21 cellular contexts compared by ENCODE assay signal in genomic region chr10:45416603-45417002, GRCh38. TPM values are rescaled to one million over a fixed set of nuclear protein-coding genes. Genes with fewer than 3 reads are reported as not detected.
A peak's percentile ranks its signal among the peaks of the same experiment; 100 is the strongest.
DNase-seq lines count a peak whose midpoint lies in the region; ATAC-seq and TF ChIP-seq lines count a peak whose summit lies in the region.
"Had no signal": no experiment of that assay in that cellular context is flagged by ENCODE, and none has a peak within 500 bp of the region (broad histone marks: within the 10 kb centered on the region; RNA-seq: fewer than 3 reads in every experiment).

No MANE protein-coding gene starts in this region.

- no peaks in the 10 kb centered on the region; the same call in 1 of the 2 replicates for H3K27me3 ChIP-seq in H9 (ENCODE audit: insufficient read depth, low read length)
- no peaks in the 10 kb centered on the region for H3K27me3 ChIP-seq in lower lobe of right lung (ENCODE audit: low read depth)

- H3K27me3 Mint-ChIP-seq in T-helper 1 cell treated with Interleukin-12 subunit alpha and Interleukin-12 subunit beta and Interleukin-4 antibody, amounts not matched to agents 30 μg/mL and 1 μg/mL, for 36 hours (ENCODE audit: low read depth), result no peaks in the 10 kb centered on the region
- H3K27me3 Mint-ChIP-seq in H9 (ENCODE audit: low read depth) (peaks cover 27% of the 10 kb centered on the region), endothelial cell (ENCODE audit: unreplicated experiment) (peaks cover 14% of the 10 kb centered on the region)
- H3K27me3 Mint-ChIP-seq in stimulated activated naive B cell treated with anti-CD40 and anti-IgM and Interleukin-4, amounts not matched to agents 10 μg/mL and 1 μg/mL and 100 μg/mL, for 72 hours, result no peaks in the 10 kb centered on the region
- H3K27me3 Mint-ChIP-seq: CD4-positive, alpha-beta memory T cell had no signal

- no peak overlapping the region for H3K23ac ChIP-seq in H9 (ENCODE audit: insufficient read length, low read depth, low read length)

- no peak for ATAC-seq in stimulated activated naive B cell treated with anti-CD40 and anti-IgM and Interleukin-4, amounts not matched to agents 10 μg/mL and 1 μg/mL and 100 μg/mL, for 72 hours (replicated peaks)
- ATAC-seq in lower lobe of right lung (no peak), GM21390 (IDR thresholded peaks at IDR 0.05; ENCODE audit: unreplicated experiment) (no peak)
- ATAC-seq: GM12878, PC-3 had no signal

- H2BK120ac ChIP-seq in H9 (ENCODE audit: low read depth, low read length, poor library complexity, severe bottlenecking), result no peak overlapping the region

- H3K27ac ChIP-seq in H9 (ENCODE audit: insufficient read length, low read depth, low read length) (no peak overlapping the region), lower lobe of right lung (no peak overlapping the region)
- H3K27ac ChIP-seq: 22Rv1 had no signal

- no peak for DNase-seq in T-helper 1 cell
- DNase-seq in H9, result no peak
- DNase-seq in endothelial cell (ENCODE audit: low spot score), result no peak
- DNase-seq in stimulated activated naive B cell treated with anti-CD40 and anti-IgM and Interleukin-4, amounts not matched to agents 10 μg/mL and 1 μg/mL and 100 μg/mL, for 72 hours, result no peak
- no peak for DNase-seq in lower lobe of right lung
- DNase-seq in NCI-H2196 (lab: John Stamatoyannopoulos, UW; ENCODE audit: unreplicated experiment), result no peak
- DNase-seq: BE2C; CD4-positive, alpha-beta memory T cell; EL; GOT3; NCI-H1417; NCI-H187 treated with DMSO at 0.1 percent for 48 hours; NCI-H345; PC-3; RPMI8226; SHP77 treated with DMSO at 0.1 percent for 48 hours had no signal

- no peak overlapping the region for H3T11ph ChIP-seq in H9 (ENCODE audit: low read length)

- H3K4me1 Mint-ChIP-seq in T-helper 1 cell treated with Interleukin-12 subunit alpha and Interleukin-12 subunit beta and Interleukin-4 antibody, amounts not matched to agents 30 μg/mL and 1 μg/mL, for 36 hours (ENCODE audit: low read depth), result peaks cover 41% of the 10 kb centered on the region
- H3K4me1 Mint-ChIP-seq in H9 (peaks cover 14 to 18% of the 10 kb centered on the region in 2 experiments), endothelial cell (ENCODE audit: unreplicated experiment) (peaks cover 8% of the 10 kb centered on the region)
- peaks cover 38 to 51% of the 10 kb centered on the region in 2 donors for H3K4me1 Mint-ChIP-seq in stimulated activated naive B cell treated with anti-CD40 and anti-IgM and Interleukin-4, amounts not matched to agents 10 μg/mL and 1 μg/mL and 100 μg/mL, for 72 hours

- no peaks in the 10 kb centered on the region for H4K20me1 ChIP-seq in H9 (ENCODE audit: control insufficient read depth, insufficient read depth, insufficient read length)

- H3K9me3 Mint-ChIP-seq in T-helper 1 cell treated with Interleukin-12 subunit alpha and Interleukin-12 subunit beta and Interleukin-4 antibody, amounts not matched to agents 30 μg/mL and 1 μg/mL, for 36 hours, result peaks cover 9% of the 10 kb centered on the region
- peaks cover 3 to 8% of the 10 kb centered on the region in 2 experiments; a peak in 3 of 5 replicates for H3K9me3 Mint-ChIP-seq in H9
- no peaks in the 10 kb centered on the region for H3K9me3 Mint-ChIP-seq in endothelial cell (ENCODE audit: unreplicated experiment)
- peaks cover 0 to 9% of the 10 kb centered on the region in 2 donors for H3K9me3 Mint-ChIP-seq in stimulated activated naive B cell treated with anti-CD40 and anti-IgM and Interleukin-4, amounts not matched to agents 10 μg/mL and 1 μg/mL and 100 μg/mL, for 72 hours

- H3K4ac ChIP-seq in H9 (ENCODE audit: low read depth, low read length), result no peak overlapping the region

- H3K79me2 ChIP-seq in H9 (ENCODE audit: insufficient read depth, low read length), result no peaks in the 10 kb centered on the region

- H3K9ac ChIP-seq in H9 (ENCODE audit: extremely low read depth, insufficient read length, low read length), result no peak overlapping the region

- H3K79me1 ChIP-seq in H9 (ENCODE audit: insufficient read depth, low read depth, low read length, poor library complexity, severe bottlenecking), result no peaks in the 10 kb centered on the region

- no peak overlapping the region for H3K14ac ChIP-seq in H9 (ENCODE audit: insufficient read depth, low read length)

- H3K56ac ChIP-seq in H9 (ENCODE audit: insufficient read length, low read depth, low read length), result peak overlapping the region; percentile 45

- peaks cover 6% of the 10 kb centered on the region for H3K36me3 ChIP-seq in lower lobe of right lung
- H3K36me3 ChIP-seq: BE2C had no signal

- H3K4me1 ChIP-seq in H9 (ENCODE audit: insufficient read depth, low read length), result no peaks in the 10 kb centered on the region; the same call in 1 of the 2 replicates
- H3K4me1 ChIP-seq in lower lobe of right lung, result peaks cover 44% of the 10 kb centered on the region
- H3K4me1 ChIP-seq: BE2C had no signal

- no peak overlapping the region for H2AK5ac ChIP-seq in H9 (ENCODE audit: insufficient read length, low read length)

- no peak overlapping the region for H2BK12ac ChIP-seq in H9 (ENCODE audit: insufficient read length, low read depth, low read length)

- H3K23me2 ChIP-seq in H9 (ENCODE audit: insufficient read length, low read depth, low read length, poor library complexity, severe bottlenecking), result peaks cover 14% of the 10 kb centered on the region

- H2AFZ ChIP-seq in H9 (ENCODE audit: low read length), result no peak overlapping the region

- H2BK15ac ChIP-seq in H9 (ENCODE audit: low read depth, low read length), result no peak overlapping the region

- no peak overlapping the region for H3K4me3 ChIP-seq in lower lobe of right lung
- H3K4me3 ChIP-seq: GM12878 had no signal

- intact Hi-C loops in lower lobe of right lung (cut with DNase I), result no loop called here

- peak overlapping the region; percentile 32 for H3K27ac Mint-ChIP-seq in T-helper 1 cell treated with Interleukin-12 subunit alpha and Interleukin-12 subunit beta and Interleukin-4 antibody, amounts not matched to agents 30 μg/mL and 1 μg/mL, for 36 hours
- H3K27ac Mint-ChIP-seq in H9 (no peak overlapping the region), endothelial cell (ENCODE audit: unreplicated experiment) (peak overlapping the region; percentile 25)
- peak overlapping the region; percentile 0 for H3K27ac Mint-ChIP-seq in stimulated activated naive B cell treated with anti-CD40 and anti-IgM and Interleukin-4, amounts not matched to agents 10 μg/mL and 1 μg/mL and 100 μg/mL, for 72 hours

- H3K4me2 ChIP-seq in H9 (ENCODE audit: insufficient read depth, insufficient read length, low read length), result no peak overlapping the region

- no peak overlapping the region for H4K8ac ChIP-seq in H9 (replicated peaks; ENCODE audit: insufficient read length, low read depth, low read length)

- no peak overlapping the region for H2BK20ac ChIP-seq in H9 (ENCODE audit: low read depth, low read length, poor library complexity, severe bottlenecking)

- no peak overlapping the region for H4K5ac ChIP-seq in H9 (ENCODE audit: insufficient read length, low read depth, low read length)

- no peak overlapping the region for H4K91ac ChIP-seq in H9 (ENCODE audit: insufficient read length, low read depth, low read length)

- WGBS in H9 (ENCODE audit: extremely low coverage, insufficient read length, low lambda C conversion rate), result 100% methylated on average over 1 of the region's 2 CpGs

- H3K9me3 ChIP-seq in H9 (ENCODE audit: control insufficient read depth, low read depth, low read length), result no peaks in the 10 kb centered on the region
- no peaks in the 10 kb centered on the region for H3K9me3 ChIP-seq in lower lobe of right lung
- H3K9me3 ChIP-seq: BE2C had no signal

- peaks cover 36% of the 10 kb centered on the region for H3K36me3 Mint-ChIP-seq in T-helper 1 cell treated with Interleukin-12 subunit alpha and Interleukin-12 subunit beta and Interleukin-4 antibody, amounts not matched to agents 30 μg/mL and 1 μg/mL, for 36 hours (ENCODE audit: low read depth)
- H3K36me3 Mint-ChIP-seq in H9 (ENCODE audit: insufficient read depth in 1 of 3, low read depth in 3 of 3) (peaks cover 0 to 4% (median 2%) of the 10 kb centered on the region in 3 experiments; a peak in 2 of 7 replicates), endothelial cell (ENCODE audit: low read depth, unreplicated experiment) (peaks cover 5% of the 10 kb centered on the region)
- H3K36me3 Mint-ChIP-seq in stimulated activated naive B cell treated with anti-CD40 and anti-IgM and Interleukin-4, amounts not matched to agents 10 μg/mL and 1 μg/mL and 100 μg/mL, for 72 hours, result peaks cover 35 to 44% of the 10 kb centered on the region in 2 donors

- TF ChIP-seq CTCF in H9 (conservative IDR thresholded peaks at IDR 0.05), result no peak
- TF ChIP-seq CTCF in endothelial cell (IDR thresholded peaks at IDR 0.05; ENCODE audit: unreplicated experiment), result no peak
- TF ChIP-seq CTCF in lower lobe of right lung (IDR thresholded peaks at IDR 0.05), result no peak

- H3K18ac ChIP-seq in H9 (ENCODE audit: insufficient read length, low read depth, low read length), result no peak overlapping the region

- H3K4me3 Mint-ChIP-seq in T-helper 1 cell treated with Interleukin-12 subunit alpha and Interleukin-12 subunit beta and Interleukin-4 antibody, amounts not matched to agents 30 μg/mL and 1 μg/mL, for 36 hours, result peak overlapping the region; percentile 8
- no peak overlapping the region for H3K4me3 Mint-ChIP-seq in H9
- H3K4me3 Mint-ChIP-seq in endothelial cell (ENCODE audit: unreplicated experiment), result peak overlapping the region; percentile 22
- no peak overlapping the region for H3K4me3 Mint-ChIP-seq in stimulated activated naive B cell treated with anti-CD40 and anti-IgM and Interleukin-4, amounts not matched to agents 10 μg/mL and 1 μg/mL and 100 μg/mL, for 72 hours

- no peak overlapping the region for H2BK5ac ChIP-seq in H9 (ENCODE audit: insufficient read length, low read length)

RNA-seq across cellular contexts. Expression of gene ALOX5, which starts 42.6 kb away (rescaled TPM):
- total RNA-seq in H9 (2021) (3.2 and 3.7 TPM in 2 replicates), endothelial cell (ENCODE audit: unreplicated experiment) (0.18 TPM), lower lobe of right lung (222 TPM)
- total RNA-seq: M059J had no signal

Comparison
In these comparisons a context has a peak if more than half of its experiments do, and no peak if none do; other contexts are left out.
1. H3K27ac Mint-ChIP-seq: peak in T-helper 1 cell treated with Interleukin-12 subunit alpha and Interleukin-12 subunit beta and Interleukin-4 antibody, amounts not matched to agents 30 μg/mL and 1 μg/mL, for 36 hours (single experiment), endothelial cell (single experiment) and stimulated activated naive B cell treated with anti-CD40 and anti-IgM and Interleukin-4, amounts not matched to agents 10 μg/mL and 1 μg/mL and 100 μg/mL, for 72 hours (single experiment); none in H9 (0 of 3).
2. H3K4me3 Mint-ChIP-seq: peak in T-helper 1 cell treated with Interleukin-12 subunit alpha and Interleukin-12 subunit beta and Interleukin-4 antibody, amounts not matched to agents 30 μg/mL and 1 μg/mL, for 36 hours (single experiment) and endothelial cell (single experiment); none in H9 (0 of 2) and stimulated activated naive B cell treated with anti-CD40 and anti-IgM and Interleukin-4, amounts not matched to agents 10 μg/mL and 1 μg/mL and 100 μg/mL, for 72 hours (0 of 2).
3. RNA of gene ALOX5, which starts 42.6 kb away (total RNA-seq): 222 TPM in lower lobe of right lung (single experiment); 3.2 to 3.7 TPM in H9 and 0.18 TPM in endothelial cell (single experiment); every median in the first group is over 10 times any median in the second.